ENCODE assay signal across 8 cellular contexts in genomic region chr2:74391209-74391579, GRCh38. TPM values are rescaled to one million over a fixed set of nuclear protein-coding genes. Genes with fewer than 3 reads are reported as not detected.
DNase-seq lines count a peak whose midpoint lies in the region; ATAC-seq, FAIRE-seq and TF ChIP-seq lines count a peak whose summit lies in the region.

No MANE protein-coding gene starts in this region.

- peak overlapping the region; percentile 98 for H2AFZ ChIP-seq in K562 (ENCODE audit: low read depth, low read length)

- H3K9ac ChIP-seq in K562 (ENCODE audit: insufficient read depth in 1 of 2, low read depth in 2 of 2, low read length in 2 of 2): peak overlapping the region; percentile 89 to 96

- no peak for TF ChIP-seq RAD21 in K562 (CRISPR knock-in tag; conservative IDR thresholded peaks at IDR 0.05 in 1 of 2, IDR thresholded peaks at IDR 0.05 in 1 of 2)

- peak overlapping the region; percentile 98 for H3K4me2 ChIP-seq in K562 (ENCODE audit: insufficient read depth, low read length)

- ATAC-seq in GM19395 (IDR thresholded peaks at IDR 0.05; ENCODE audit: unreplicated experiment) (peak; percentile 26), K562 (peak; percentile 69), left colon (peak; percentile 37)

- 0 out of 2 replicates have a peak, but pooled peaks cover under 1% of the 10 kb centered on the region for H4K20me1 ChIP-seq in K562 (replicated peaks; ENCODE audit: control insufficient read depth, insufficient read depth, low read length)

- WGBS in K562 (ENCODE audit: insufficient coverage, low coverage, missing lambda C conversion rate): 2% methylated on average over 11 of the region's 11 CpGs

- H3K36me3 ChIP-seq in BJ (ENCODE audit: control insufficient read depth, insufficient read depth, low read length) (no peaks in the 10 kb centered on the region), K562 (ENCODE audit: control insufficient read depth, insufficient read depth, low read length) (no peaks in the 10 kb centered on the region)

- DNase-seq in BJ (ENCODE audit: low read depth) (no peak), LNCaP clone FGC (ENCODE audit: low read depth) (no peak), K562 (ENCODE audit: extremely low read depth in 1 of 4, low spot score in 3 of 4) (peak in 3 of 4 experiments; percentile 29 to 55 (median 52)), left colon (no peak), superior temporal gyrus (ENCODE audit: extremely low spot score) (peak; percentile 48), NCI-H1092 treated with DMSO at 0.1 percent for 48 hours (lab: John Stamatoyannopoulos, UW) (no peak)
- DNase-seq in stimulated activated CD8-positive, alpha-beta memory T cell treated with anti-CD3 and anti-CD28 coated beads, Interleukin-4, amount 100 ng/mL, for 48 hours: no peak

- H3K79me2 ChIP-seq in K562 (ENCODE audit: control insufficient read depth, insufficient read depth, low read length): peaks cover 26% of the 10 kb centered on the region

- peak overlapping the region; percentile 91; the same call in 2 of the 3 replicates for H3K27ac ChIP-seq in K562 (ENCODE audit: extremely low read depth, low read depth, low read length)

- H3K4me3 ChIP-seq in BJ (ENCODE audit: low read depth, low read length): peak overlapping the region; percentile 81
- H3K4me3 ChIP-seq in LNCaP clone FGC (ENCODE audit: low read depth, low read length): peak overlapping the region; percentile 79
- H3K4me3 ChIP-seq in K562: peak overlapping the region; percentile 66

- H3K9me3 ChIP-seq in K562 (replicated peaks; ENCODE audit: control insufficient read depth, insufficient read depth, low read depth, low read length): no peaks in the 10 kb centered on the region

- no peaks in the 10 kb centered on the region for H3K9me1 ChIP-seq in K562 (ENCODE audit: control insufficient read depth, insufficient read depth, low read length)

- intact Hi-C loops in K562 (cut with micrococcal nuclease) (loop anchor here (5.0 to 10.0 kb wide), 3 partner anchors 124 to 566 kb away; partner anchors contain the start of gene STAMBP), left colon (cut with DNase I, micrococcal nuclease) (no loop called here)

- FAIRE-seq in K562 (lab: Jason Lieb, UNC): peak; percentile 65

- TF ChIP-seq CTCF in BJ (IDR thresholded peaks at IDR 0.05; ENCODE audit: insufficient read depth, low read depth, low read length): no peak
- no peak for TF ChIP-seq CTCF in LNCaP clone FGC (IDR thresholded peaks at IDR 0.05; ENCODE audit: control insufficient read depth, extremely low read depth, insufficient read depth)
- TF ChIP-seq CTCF in K562 (IDR thresholded peaks at IDR 0.05 in 2 of 3, conservative IDR thresholded peaks at IDR 0.05 in 1 of 3; ENCODE audit: insufficient read depth in 2 of 3, low read depth in 1 of 3, low read length in 3 of 3): no peak

- TF ChIP-seq EP300 in K562 (IDR thresholded peaks at IDR 0.05; ENCODE audit: low read length): no peak

- POLR2A ChIA-PET in BJ (lab: Charles Lee): interaction anchor here (0.6 kb wide), 1 partner anchor 1634 kb away, joined by 3 read pairs; no protein-coding TSS in a partner anchor
- POLR2A ChIA-PET in K562 (lab: Yijun Ruan, JAX): interaction anchor here (0.5 to 2.6 kb wide), 13 partner anchors 8 to 539 kb away, joined by 3 to 13 read pairs (median 3); partner anchors contain the start of genes BOLA3, DCTN1 and MOB1A

- CTCF ChIA-PET in BJ (lab: Yijun Ruan, JAX): interaction anchor here (0.7 to 5.9 kb wide), 22 partner anchors 9 to 569 kb away, joined by 3 to 50 read pairs (median 4); partner anchors contain the start of genes C2orf81, DCTN1, INO80B and STAMBP
- CTCF ChIA-PET in K562 (lab: Yijun Ruan, JAX; ENCODE audit: low intra/inter-chr PET ratio): interaction anchor here (1.2 kb wide), 1 partner anchor 124 kb away, joined by 4 read pairs; no protein-coding TSS in a partner anchor

- TSS peak; percentile 49 for BruUV-seq in K562 (replicated peaks; lab: Mats Ljungman, UMichigan)

- in situ Hi-C loops in K562 (cut with MboI): no loop called here

- H3K4me1 ChIP-seq in K562 (replicated peaks in 1 of 2; ENCODE audit: control insufficient read depth in 2 of 2, insufficient read depth in 2 of 2, low read length in 2 of 2): peaks cover 3 to 17% of the 10 kb centered on the region in 2 experiments; a peak in 3 of 5 replicates

- H3K27me3 ChIP-seq in BJ (ENCODE audit: control insufficient read depth, insufficient read depth, low read length) (no peaks in the 10 kb centered on the region), K562 (ENCODE audit: control insufficient read depth in 2 of 2, insufficient read depth in 2 of 2, low read length in 2 of 2) (no peaks in the 10 kb centered on the region)

- no peak for TF ChIP-seq POLR2A in K562 (conservative IDR thresholded peaks at IDR 0.05)

RNA-seq across cellular contexts. Expression of gene DCTN1, which starts 11.1 kb away (rescaled TPM):
- polyA plus RNA-seq in BJ (2011; rRNA removed) (136 and 193 TPM in 2 replicates), K562 (2011; rRNA removed) (30.0 and 39.8 TPM in 2 replicates), K562 (2014; fragmentation: Illumina TruSeq; extraction: Trizol) (51.8 and 58.0 TPM in 2 replicates), K562 (2014; fragmentation: Nextera tagmentation; extraction: Ambion mirVana) (10 to 100 TPM; 23.9 to 28.6 TPM), K562 (2014; rRNA removed) (37.2 and 45.0 TPM in 2 replicates)
- 222 and 371 TPM in 2 replicates for polyA minus RNA-seq in BJ (2011; rRNA and poly(A)+ RNA removed)
- 88.3 and 100 TPM in 2 replicates for total RNA-seq in K562 (2011; cell fraction: chromatin; rRNA removed; ENCODE audit: low replicate concordance)
- total RNA-seq in K562 (2011; cell fraction: nucleolus; rRNA removed): 42.1 and 52.2 TPM in 2 replicates
- total RNA-seq in K562 (2011; cell fraction: nucleoplasm; rRNA removed): 63.2 and 85.9 TPM in 2 replicates
- total RNA-seq in K562 (2014; rRNA removed) (49.7 and 54.8 TPM in 2 replicates), K562 (2014; rRNA removed; fragmentation: Illumina TruSeq; extraction: Trizol) (23.4 and 27.5 TPM in 2 replicates), K562 (2015; rRNA removed; fragmentation: Illumina TruSeq; extraction: Trizol) (52.5 and 53.3 TPM in 2 replicates), K562 (2021) (61.0 and 71.7 TPM in 2 replicates), left colon (100 to 1,000 TPM in 1 of 2 donors, 10 to 100 TPM in 1; 94.6 to 114 TPM)
- polyA plus RNA-seq in K562 (2011; cell fraction: cytosol; rRNA removed): 33.7 and 78.9 TPM in 2 replicates
- polyA plus RNA-seq in K562 (2011; cell fraction: nucleus; rRNA removed): 57.2 and 111 TPM in 2 replicates
- polyA plus RNA-seq in K562 (2012): 62.1 and 62.5 TPM in 2 replicates
- polyA minus RNA-seq in K562 (2011; rRNA and poly(A)+ RNA removed): 33.3 and 75.5 TPM in 2 replicates
- 41.6 and 65.3 TPM in 2 replicates for polyA minus RNA-seq in K562 (2011; cell fraction: cytosol; rRNA and poly(A)+ RNA removed)
- polyA minus RNA-seq in K562 (2011; cell fraction: nucleus; rRNA and poly(A)+ RNA removed): 26.1 and 26.7 TPM in 2 replicates

RNA-seq across cellular contexts. Expression of gene C2orf81, which starts 30.2 kb away (rescaled TPM):
- polyA plus RNA-seq in BJ (2011; rRNA removed) (0.18 and 0.67 TPM in 2 replicates), K562 (2011; rRNA removed) (0.07 TPM in 1 of 2 replicates, not detected in the other), K562 (2014; fragmentation: Illumina TruSeq; extraction: Trizol) (0.06 TPM in 1 of 2 replicates, not detected in the other), K562 (2014; fragmentation: Nextera tagmentation; extraction: Ambion mirVana) (not detected), K562 (2014; rRNA removed) (not detected in 2 replicates)
- polyA minus RNA-seq in BJ (2011; rRNA and poly(A)+ RNA removed): 0.19 and 0.72 TPM in 2 replicates
- 0.32 TPM in 1 of 2 replicates, not detected in the other for total RNA-seq in K562 (2011; cell fraction: chromatin; rRNA removed; ENCODE audit: low replicate concordance)
- 0.33 TPM in 1 of 2 replicates, not detected in the other for total RNA-seq in K562 (2011; cell fraction: nucleolus; rRNA removed)
- not detected in 2 replicates for total RNA-seq in K562 (2011; cell fraction: nucleoplasm; rRNA removed)
- total RNA-seq in K562 (2014; rRNA removed) (0.04 TPM in 1 of 2 replicates, not detected in the other), K562 (2014; rRNA removed; fragmentation: Illumina TruSeq; extraction: Trizol) (not detected in 2 replicates), K562 (2015; rRNA removed; fragmentation: Illumina TruSeq; extraction: Trizol) (not detected in 2 replicates), K562 (2021) (0.22 TPM in 1 of 2 replicates, not detected in the other), left colon (1 to 10 TPM in 1 of 2 donors, under 1 TPM in 1; 0.49 to 1.7 TPM)
- polyA plus RNA-seq in K562 (2011; cell fraction: cytosol; rRNA removed): 0.03 and 0.24 TPM in 2 replicates
- 0.15 and 0.26 TPM in 2 replicates for polyA plus RNA-seq in K562 (2011; cell fraction: nucleus; rRNA removed)
- 0.14 and 0.47 TPM in 2 replicates for polyA plus RNA-seq in K562 (2012)
- not detected in 2 replicates for polyA minus RNA-seq in K562 (2011; rRNA and poly(A)+ RNA removed)
- polyA minus RNA-seq in K562 (2011; cell fraction: cytosol; rRNA and poly(A)+ RNA removed): not detected in 2 replicates
- polyA minus RNA-seq in K562 (2011; cell fraction: nucleus; rRNA and poly(A)+ RNA removed): 0.27 TPM in 1 of 2 replicates, not detected in the other

RNA-seq across cellular contexts. Expression of gene WDR54, which starts 30.3 kb away (rescaled TPM):
- polyA plus RNA-seq in BJ (2011; rRNA removed) (26.0 and 42.9 TPM in 2 replicates), K562 (2011; rRNA removed) (15.2 and 16.6 TPM in 2 replicates), K562 (2014; fragmentation: Illumina TruSeq; extraction: Trizol) (6.3 and 6.4 TPM in 2 replicates), K562 (2014; fragmentation: Nextera tagmentation; extraction: Ambion mirVana) (1 to 10 TPM; 9.3 to 9.6 TPM), K562 (2014; rRNA removed) (7.4 and 11.0 TPM in 2 replicates)
- polyA minus RNA-seq in BJ (2011; rRNA and poly(A)+ RNA removed): 33.8 and 54.6 TPM in 2 replicates
- total RNA-seq in K562 (2011; cell fraction: chromatin; rRNA removed; ENCODE audit: low replicate concordance): 7.3 and 16.7 TPM in 2 replicates
- total RNA-seq in K562 (2011; cell fraction: nucleolus; rRNA removed): 13.2 and 18.3 TPM in 2 replicates
- 12.5 and 14.7 TPM in 2 replicates for total RNA-seq in K562 (2011; cell fraction: nucleoplasm; rRNA removed)
- total RNA-seq in K562 (2014; rRNA removed) (6.2 and 8.7 TPM in 2 replicates), K562 (2014; rRNA removed; fragmentation: Illumina TruSeq; extraction: Trizol) (4.1 and 5.4 TPM in 2 replicates), K562 (2015; rRNA removed; fragmentation: Illumina TruSeq; extraction: Trizol) (4.9 and 5.2 TPM in 2 replicates), K562 (2021) (8.3 and 9.4 TPM in 2 replicates), left colon (1 to 10 TPM; 2.8 to 5.4 TPM)
- polyA plus RNA-seq in K562 (2011; cell fraction: cytosol; rRNA removed): 25.8 and 38.2 TPM in 2 replicates
- polyA plus RNA-seq in K562 (2011; cell fraction: nucleus; rRNA removed): 21.3 and 28.0 TPM in 2 replicates
- 19.0 and 19.9 TPM in 2 replicates for polyA plus RNA-seq in K562 (2012)
- 9.9 and 12.0 TPM in 2 replicates for polyA minus RNA-seq in K562 (2011; rRNA and poly(A)+ RNA removed)
- 10.9 and 13.3 TPM in 2 replicates for polyA minus RNA-seq in K562 (2011; cell fraction: cytosol; rRNA and poly(A)+ RNA removed)
- 6.1 and 8.8 TPM in 2 replicates for polyA minus RNA-seq in K562 (2011; cell fraction: nucleus; rRNA and poly(A)+ RNA removed)

RNA-seq across cellular contexts. Expression of gene SLC4A5, which starts 48.0 kb away (rescaled TPM):
- polyA plus RNA-seq in BJ (2011; rRNA removed) (0.07 and 0.16 TPM in 2 replicates), K562 (2011; rRNA removed) (0.03 and 0.05 TPM in 2 replicates), K562 (2014; fragmentation: Illumina TruSeq; extraction: Trizol) (0.03 and 0.16 TPM in 2 replicates), K562 (2014; fragmentation: Nextera tagmentation; extraction: Ambion mirVana) (under 1 TPM; 0.10 to 0.13 TPM), K562 (2014; rRNA removed) (0.13 and 0.77 TPM in 2 replicates)
- 0.57 and 0.77 TPM in 2 replicates for polyA minus RNA-seq in BJ (2011; rRNA and poly(A)+ RNA removed)
- total RNA-seq in K562 (2011; cell fraction: chromatin; rRNA removed; ENCODE audit: low replicate concordance): 0.12 TPM in 1 of 2 replicates, not detected in the other
- total RNA-seq in K562 (2011; cell fraction: nucleolus; rRNA removed): not detected in 2 replicates
- not detected in 2 replicates for total RNA-seq in K562 (2011; cell fraction: nucleoplasm; rRNA removed)
- total RNA-seq in K562 (2014; rRNA removed) (0.05 TPM in 1 of 2 replicates, not detected in the other), K562 (2014; rRNA removed; fragmentation: Illumina TruSeq; extraction: Trizol) (0.03 TPM in 1 of 2 replicates, not detected in the other), K562 (2015; rRNA removed; fragmentation: Illumina TruSeq; extraction: Trizol) (0.34 and 0.69 TPM in 2 replicates), K562 (2021) (0.42 TPM in 1 of 2 replicates, not detected in the other), left colon (1 to 10 TPM; 1.4 to 2.2 TPM)
- polyA plus RNA-seq in K562 (2011; cell fraction: cytosol; rRNA removed): 0.12 TPM in 1 of 2 replicates, not detected in the other
- 0.10 and 0.57 TPM in 2 replicates for polyA plus RNA-seq in K562 (2011; cell fraction: nucleus; rRNA removed)
- polyA plus RNA-seq in K562 (2012): 0.21 and 0.96 TPM in 2 replicates
- polyA minus RNA-seq in K562 (2011; rRNA and poly(A)+ RNA removed): not detected in 2 replicates
- not detected in 2 replicates for polyA minus RNA-seq in K562 (2011; cell fraction: cytosol; rRNA and poly(A)+ RNA removed)
- not detected in 2 replicates for polyA minus RNA-seq in K562 (2011; cell fraction: nucleus; rRNA and poly(A)+ RNA removed)

RNA-seq across cellular contexts. Expression of gene RTKN, which starts 50.5 kb away (rescaled TPM):
- 8.3 and 12.4 TPM in 2 replicates for polyA plus RNA-seq in BJ (2011; rRNA removed)
- polyA minus RNA-seq in BJ (2011; rRNA and poly(A)+ RNA removed): 7.9 and 12.7 TPM in 2 replicates
- total RNA-seq in K562 (2011; cell fraction: chromatin; rRNA removed; ENCODE audit: low replicate concordance): 18.5 and 26.2 TPM in 2 replicates
- 17.4 and 18.7 TPM in 2 replicates for total RNA-seq in K562 (2011; cell fraction: nucleolus; rRNA removed)
- total RNA-seq in K562 (2011; cell fraction: nucleoplasm; rRNA removed): 15.6 and 20.5 TPM in 2 replicates
- total RNA-seq in K562 (2014; rRNA removed): 6.1 and 6.7 TPM in 2 replicates
- 1.9 and 2.6 TPM in 2 replicates for total RNA-seq in K562 (2014; rRNA removed; fragmentation: Illumina TruSeq; extraction: Trizol)
- 2.1 and 3.6 TPM in 2 replicates for total RNA-seq in K562 (2015; rRNA removed; fragmentation: Illumina TruSeq; extraction: Trizol)
- 6.8 and 6.9 TPM in 2 replicates for total RNA-seq in K562 (2021)
- 2.7 and 3.6 TPM in 2 replicates for polyA plus RNA-seq in K562 (2011; rRNA removed)
- polyA plus RNA-seq in K562 (2011; cell fraction: cytosol; rRNA removed): 2.7 and 4.9 TPM in 2 replicates
- polyA plus RNA-seq in K562 (2011; cell fraction: nucleus; rRNA removed): 21.0 and 31.3 TPM in 2 replicates
- 4.8 and 6.7 TPM in 2 replicates for polyA plus RNA-seq in K562 (2012)
- polyA plus RNA-seq in K562 (2014; fragmentation: Illumina TruSeq; extraction: Trizol): 3.7 and 5.0 TPM in 2 replicates
- polyA plus RNA-seq in K562 (2014; fragmentation: Nextera tagmentation; extraction: Ambion mirVana): under 1 TPM; 0.14 to 0.22 TPM
- polyA plus RNA-seq in K562 (2014; rRNA removed): 3.7 and 4.9 TPM in 2 replicates
- 2.1 and 2.5 TPM in 2 replicates for polyA minus RNA-seq in K562 (2011; rRNA and poly(A)+ RNA removed)
- polyA minus RNA-seq in K562 (2011; cell fraction: cytosol; rRNA and poly(A)+ RNA removed): 2.4 and 2.9 TPM in 2 replicates
- 8.8 and 11.4 TPM in 2 replicates for polyA minus RNA-seq in K562 (2011; cell fraction: nucleus; rRNA and poly(A)+ RNA removed)
- 10 to 100 TPM; 47.6 to 51.9 TPM for total RNA-seq in left colon

Comparison
In these comparisons a context has a peak if more than half of its experiments do, and no peak if none do; other contexts are left out.
1. DNase-seq: peak in K562 (3 of 4) and superior temporal gyrus (single experiment); none in BJ (single experiment), LNCaP clone FGC (single experiment), left colon (0 of 2), stimulated activated CD8-positive, alpha-beta memory T cell treated with anti-CD3 and anti-CD28 coated beads, Interleukin-4, amount 100 ng/mL, for 48 hours (single experiment) and NCI-H1092 treated with DMSO at 0.1 percent for 48 hours (single experiment).
2. Peak in every context shown above with its lines, with median percentiles within 50 percentile points of each other: H3K4me3 ChIP-seq and ATAC-seq.